Comparison of ENCODE assay signal across 9 cellular contexts in the genomic region with DNA sequence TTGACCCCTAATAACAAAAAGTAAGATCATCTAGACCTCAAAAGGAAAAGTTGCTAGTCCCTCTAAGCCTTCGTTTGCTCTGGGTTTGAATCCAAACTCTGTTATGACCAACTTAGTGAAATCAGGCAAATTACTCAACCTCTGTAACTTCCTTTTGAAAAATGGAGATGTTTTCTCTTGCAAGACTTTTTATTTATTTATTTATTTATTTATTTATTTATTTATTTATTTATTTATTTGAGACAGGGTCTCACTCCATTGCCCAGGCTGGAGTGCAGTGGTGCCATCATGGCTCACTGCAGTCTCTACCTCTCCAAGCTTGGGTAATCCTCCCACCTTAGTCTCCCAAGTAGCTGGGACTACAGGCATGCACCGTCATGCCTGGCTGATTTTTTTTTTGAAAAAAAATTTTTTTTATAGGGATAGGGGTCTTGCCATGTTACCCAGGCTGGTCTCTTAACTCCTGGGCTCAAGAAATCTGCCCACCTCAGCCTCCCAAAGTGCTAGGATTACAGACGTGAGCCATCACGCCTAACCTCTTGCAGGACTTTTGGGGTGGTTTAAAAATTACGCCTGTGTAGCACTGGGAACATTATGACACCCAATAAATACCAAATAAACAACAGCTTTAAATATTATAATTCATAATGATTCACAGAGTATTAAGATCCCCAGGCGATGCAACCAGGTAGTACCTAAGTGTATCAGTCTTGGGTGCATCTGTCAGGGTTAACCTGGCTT.
DNase-seq lines count a peak whose midpoint lies in the region; ATAC-seq and TF ChIP-seq lines count a peak whose summit lies in the region.
"Had no signal": no experiment of that assay in that cellular context is flagged by ENCODE, and none has a peak within 500 bp of the region (broad histone marks: within the 10 kb centered on the region; RNA-seq: fewer than 3 reads in every experiment).

No MANE protein-coding gene starts in this region.

- H3K27me3 ChIP-seq in OCI-LY1 (ENCODE audit: insufficient read depth, low read length) (no peaks in the 10 kb centered on the region), gastrocnemius medialis (peaks cover 0 to 4% (median 2%) of the 10 kb centered on the region in 3 donors)

- TF ChIP-seq CTCF in OCI-LY1 (IDR thresholded peaks at IDR 0.05; ENCODE audit: low read length) (no peak), endothelial cell (IDR thresholded peaks at IDR 0.05; ENCODE audit: unreplicated experiment) (no peak), gastrocnemius medialis (IDR thresholded peaks at IDR 0.05 in 4 of 5, conservative IDR thresholded peaks at IDR 0.05 in 1 of 5) (no peak)

- intact Hi-C loops in gastrocnemius medialis (cut with DNase I; ENCODE audit: low total_unique reads), result no loop called here

- in situ Hi-C loops in gastrocnemius medialis (cut with MboI; ENCODE audit: low sequenced_read_pairs in 4 of 4), result no loop called here

- H3K4me1 ChIP-seq in OCI-LY1 (ENCODE audit: insufficient read depth, low read length, severe bottlenecking) (peaks cover 12% of the 10 kb centered on the region), gastrocnemius medialis (peaks cover 11 to 12% of the 10 kb centered on the region in 2 donors)

- no peaks in the 10 kb centered on the region for H3K9me3 Mint-ChIP-seq in endothelial cell (ENCODE audit: unreplicated experiment)

- no peaks in the 10 kb centered on the region for H4K20me1 ChIP-seq in OCI-LY1 (ENCODE audit: insufficient read depth, low read length)

- no peaks in the 10 kb centered on the region for H3F3A ChIP-seq in OCI-LY1 (ENCODE audit: insufficient read depth, low read length)

- H3K4me1 Mint-ChIP-seq in endothelial cell (ENCODE audit: unreplicated experiment), result peaks cover 46% of the 10 kb centered on the region

- H3K27ac ChIP-seq in OCI-LY1 (ENCODE audit: low read depth, low read length, poor library complexity, severe bottlenecking) (no peak overlapping the region), gastrocnemius medialis (peak overlapping the region; percentile 44 to 66 (median 54))

- ATAC-seq in gastrocnemius medialis, result no peak
- ATAC-seq in HG02642 (IDR thresholded peaks at IDR 0.05; ENCODE audit: poor library complexity, unreplicated experiment), result no peak

- H3K36me3 Mint-ChIP-seq in endothelial cell (ENCODE audit: low read depth, unreplicated experiment), result peaks cover 4% of the 10 kb centered on the region

- H3K9me3 ChIP-seq in OCI-LY1 (ENCODE audit: low read length) (no peaks in the 10 kb centered on the region), gastrocnemius medialis (no peaks in the 10 kb centered on the region)

- DNase-seq in NOMO-1 treated with DMSO at 0.1 percent for 48 hours (lab: John Stamatoyannopoulos, UW; ENCODE audit: unreplicated experiment), result peak; percentile 16
- DNase-seq in NOMO-1 treated with dmso at 0.1 percent for 144 hours (lab: John Stamatoyannopoulos, UW; ENCODE audit: unreplicated experiment), result no peak
- DNase-seq in endothelial cell (ENCODE audit: low spot score), result no peak
- DNase-seq in gastrocnemius medialis, result no peak
- DNase-seq in UCSD-AML1 (lab: John Stamatoyannopoulos, UW; ENCODE audit: unreplicated experiment), result no peak
- no peak for DNase-seq in activated CD4-positive, CD25-positive, alpha-beta regulatory T cell treated with anti-CD3 and anti-CD28 coated beads, Interleukin-2, amount 50 U/mL, for 72 hours
- DNase-seq: 8988T had no signal

- H2AFZ ChIP-seq in OCI-LY1 (ENCODE audit: low read length), result no peak overlapping the region

- no peak overlapping the region for H3K4me3 Mint-ChIP-seq in endothelial cell (ENCODE audit: unreplicated experiment)

- peak overlapping the region; percentile 50; the same call in 1 of the 2 replicates for H3K4me2 ChIP-seq in OCI-LY1 (ENCODE audit: low read length)

- H3K9me2 ChIP-seq in OCI-LY1 (ENCODE audit: low read depth, low read length), result no peaks in the 10 kb centered on the region

- H3K4me3 ChIP-seq in OCI-LY1 (ENCODE audit: low read depth, low read length, poor library complexity, severe bottlenecking) (no peak overlapping the region), gastrocnemius medialis (peak overlapping the region in 1 of 4 donors; percentile 26)

- H3K79me2 ChIP-seq in OCI-LY1 (ENCODE audit: insufficient read depth, low read length), result no peaks in the 10 kb centered on the region

- no peak for TF ChIP-seq POLR2A in gastrocnemius medialis (IDR thresholded peaks at IDR 0.05)

- no peaks in the 10 kb centered on the region for H3K36me3 ChIP-seq in OCI-LY1 (ENCODE audit: insufficient read depth, low read length)
- H3K36me3 ChIP-seq in gastrocnemius medialis, result no peaks in the 10 kb centered on the region

- peak overlapping the region; percentile 96 for H3K27ac Mint-ChIP-seq in endothelial cell (ENCODE audit: unreplicated experiment)

- H3K27me3 Mint-ChIP-seq in endothelial cell (ENCODE audit: unreplicated experiment), result peaks cover 6% of the 10 kb centered on the region

- no peak overlapping the region for H3K9ac ChIP-seq in OCI-LY1 (ENCODE audit: low read length)
